Comparison of ENCODE assay signal across 8 cellular contexts in genomic region chr1:91278754-91279153, GRCh38.
DNase-seq lines count a peak whose midpoint lies in the region; ATAC-seq, FAIRE-seq and TF ChIP-seq lines count a peak whose summit lies in the region.

No MANE protein-coding gene starts in this region.

- peak; percentile 22; the same call in 1 of the 2 replicates for TF ChIP-seq RAD21 in GM12878 (IDR thresholded peaks at IDR 0.05; ENCODE audit: insufficient read depth, low read depth, low read length)

- H3K56ac ChIP-seq in mesendoderm (ENCODE audit: low read length) = no peak overlapping the region

- H2BK15ac ChIP-seq in mesendoderm (replicated peaks; ENCODE audit: low read depth) = no peak overlapping the region

- no peak overlapping the region for H4K5ac ChIP-seq in mesendoderm (ENCODE audit: low read length)

- H3K4me3 ChIP-seq in GM12878 = no peak overlapping the region
- H3K4me3 ChIP-seq in mesendoderm (ENCODE audit: low read length) = no peak overlapping the region
- H3K4me3 ChIP-seq in ovary = no peak overlapping the region

- no peaks in the 10 kb centered on the region for H3K79me1 ChIP-seq in mesendoderm (ENCODE audit: low read length)

- BruUV-seq in GM12878 (replicated peaks; lab: Mats Ljungman, UMichigan) = no TSS peak

- RAD21 ChIA-PET in GM12878 (lab: Charles Lee; ENCODE audit: unreplicated experiment) = interaction anchor here (1.1 to 4.3 kb wide), 5 partner anchors 17 to 1233 kb away, joined by 3 to 44 read pairs (median 3); no protein-coding TSS in a partner anchor

- TF ChIP-seq CTCF in GM12878 (IDR thresholded peaks at IDR 0.05 in 2 of 3, conservative IDR thresholded peaks at IDR 0.05 in 1 of 3; ENCODE audit: control insufficient read depth in 2 of 3, extremely low read depth in 1 of 3, insufficient read depth in 1 of 3, low read depth in 3 of 3, low read length in 3 of 3) = no peak; a peak in 1 of 6 replicates
- TF ChIP-seq CTCF in ovary (IDR thresholded peaks at IDR 0.05) = no peak

- no peaks in the 10 kb centered on the region for H3K4me1 ChIP-seq in GM12878 (ENCODE audit: control insufficient read depth, insufficient read depth, low read length)
- H3K4me1 ChIP-seq in mesendoderm (ENCODE audit: control insufficient read depth, low read depth, low read length) = no peaks in the 10 kb centered on the region
- H3K4me1 ChIP-seq in ovary (ENCODE audit: insufficient read depth) = no peaks in the 10 kb centered on the region

- no peak overlapping the region for H2AK5ac ChIP-seq in mesendoderm (ENCODE audit: low read length)

- TF ChIP-seq POLR2A in GM12878 (IDR thresholded peaks at IDR 0.05; ENCODE audit: low read depth, low read length) = no peak
- TF ChIP-seq POLR2A in ovary (IDR thresholded peaks at IDR 0.05) = no peak

- H3K9ac ChIP-seq in GM12878 (ENCODE audit: control insufficient read depth, insufficient read depth, low read length) = no peak overlapping the region
- H3K9ac ChIP-seq in mesendoderm (ENCODE audit: low read length) = no peak overlapping the region

- 85% methylated on average over 1 of the region's 1 CpG for WGBS in GM12878 (ENCODE audit: insufficient coverage, insufficient replicate concordance, low lambda C conversion rate, missing lambda C conversion rate)
- no CpG with 5 or more reads among the region's 1 CpG for WGBS in mesendoderm (ENCODE audit: extremely low coverage, insufficient coverage, low lambda C conversion rate)
- WGBS in ovary, 3 donors = 28 to 65% (median 34%) methylated on average over 1 of the region's 1 CpG

- H3K27ac ChIP-seq in GM12878 (ENCODE audit: control insufficient read depth, insufficient read depth) (no peak overlapping the region), mesendoderm (ENCODE audit: low read depth, low read length) (no peak overlapping the region), ovary (no peak overlapping the region)

- DNase-seq in EL = peak; percentile 12
- peak; percentile 3 for DNase-seq in NCI-H1105 (lab: John Stamatoyannopoulos, UW)
- no peak for DNase-seq in GM12878 (ENCODE audit: low read depth, low spot score)
- peak; percentile 55 for DNase-seq in mesendoderm
- DNase-seq in occipital lobe (lab: John Stamatoyannopoulos, UW) = no peak
- no peak for DNase-seq in ovary
- DNase-seq in left cardiac atrium = no peak

- no peak overlapping the region for H2BK5ac ChIP-seq in mesendoderm (ENCODE audit: low read length)

- intact Hi-C loops in GM12878 (cut with micrococcal nuclease; ENCODE audit: unreplicated experiment) = loop anchor here (2.0 to 5.0 kb wide), 2 partner anchors 112 to 1166 kb away; no protein-coding TSS in a partner anchor
- intact Hi-C loops in ovary (cut with DNase I) = no loop called here
- intact Hi-C loops in left cardiac atrium (cut with DNase I) = no loop called here

- H3K4me2 ChIP-seq in GM12878 (ENCODE audit: control insufficient read depth, insufficient read depth) = no peak overlapping the region
- H3K4me2 ChIP-seq in mesendoderm (ENCODE audit: low read length) = no peak overlapping the region

- no peaks in the 10 kb centered on the region for H3K79me2 ChIP-seq in GM12878 (ENCODE audit: control insufficient read depth, insufficient read depth, low read length)
- no peaks in the 10 kb centered on the region for H3K79me2 ChIP-seq in mesendoderm (ENCODE audit: control insufficient read depth, insufficient read depth, low read length)

- no peak overlapping the region for H3K4ac ChIP-seq in mesendoderm (ENCODE audit: low read depth, low read length)

- H3K27me3 ChIP-seq in GM12878 (replicated peaks in 1 of 2; ENCODE audit: control insufficient read depth in 2 of 2, insufficient read depth in 2 of 2, low read length in 1 of 2) (no peaks in the 10 kb centered on the region), mesendoderm (ENCODE audit: insufficient read depth, low read length, poor library complexity) (no peaks in the 10 kb centered on the region), ovary (no peaks in the 10 kb centered on the region)

- no peak for ATAC-seq in GM12878
- no peak for ATAC-seq in GM21447 (IDR thresholded peaks at IDR 0.05; ENCODE audit: unreplicated experiment)
- ATAC-seq in left cardiac atrium = no peak

- H3K36me3 ChIP-seq in GM12878 (ENCODE audit: control insufficient read depth in 2 of 2, insufficient read depth in 2 of 2, low read length in 1 of 2) = no peaks in the 10 kb centered on the region
- no peaks in the 10 kb centered on the region for H3K36me3 ChIP-seq in mesendoderm (ENCODE audit: control insufficient read depth, insufficient read depth, low read length)
- no peaks in the 10 kb centered on the region for H3K36me3 ChIP-seq in ovary

- H3K9me3 ChIP-seq in GM12878 (replicated peaks; ENCODE audit: control insufficient read depth, insufficient read depth, low read length) = no peaks in the 10 kb centered on the region
- no peaks in the 10 kb centered on the region for H3K9me3 ChIP-seq in ovary

- H4K8ac ChIP-seq in mesendoderm (ENCODE audit: low read depth, low read length) = no peak overlapping the region

- no peak overlapping the region for H2BK120ac ChIP-seq in mesendoderm (ENCODE audit: low read depth, low read length)

- POLR2A ChIA-PET in GM12878 (lab: Charles Lee) = no interaction called here

- no peaks in the 10 kb centered on the region for H4K20me1 ChIP-seq in GM12878 (ENCODE audit: control insufficient read depth, insufficient read depth)

- no peak overlapping the region for H3K23ac ChIP-seq in mesendoderm (ENCODE audit: low read length)

- H3K18ac ChIP-seq in mesendoderm (ENCODE audit: low read length) = no peak overlapping the region

- TF ChIP-seq EP300 in GM12878 (IDR thresholded peaks at IDR 0.05; ENCODE audit: borderline replicate concordance in 1 of 2, control insufficient read depth in 1 of 2, low read depth in 2 of 2, low read length in 2 of 2) (no peak), ovary (IDR thresholded peaks at IDR 0.05) (no peak)

- CTCF ChIA-PET in GM12878 (lab: Yijun Ruan, JAX) = interaction anchor here (0.7 to 4.5 kb wide), 9 partner anchors 9 to 1232 kb away, joined by 3 to 65 read pairs (median 3); no protein-coding TSS in a partner anchor

- no peak for FAIRE-seq in GM12878 (lab: Jason Lieb, UNC)

- SMC1A ChIA-PET in GM12878 (lab: Charles Lee; ENCODE audit: uncharacterized antibody, unreplicated experiment) = interaction anchor here (0.5 to 3.2 kb wide), 7 partner anchors 61 to 700 kb away, joined by 3 to 25 read pairs (median 3); no protein-coding TSS in a partner anchor

- in situ Hi-C loops in GM12878 (cut with MboI) = no loop called here

- H2AFZ ChIP-seq in GM12878 (ENCODE audit: control insufficient read depth, low read depth, low read length) = no peak overlapping the region

TF ChIP-seq in GM12878, 131 proteins besides CTCF, POLR2A, EP300 and RAD21:
- no peak for TF ChIP-seq IKZF1 (conservative IDR thresholded peaks at IDR 0.05)
- no peak for TF ChIP-seq CBX5 (IDR thresholded peaks at IDR 0.05; ENCODE audit: low read depth)
- TF ChIP-seq SMC3 (IDR thresholded peaks at IDR 0.05; ENCODE audit: borderline replicate concordance, low read length) = peak; percentile 29; the same call in 1 of the 2 replicates
- TF ChIP-seq HDAC2 (IDR thresholded peaks at IDR 0.05) = no peak
- TF ChIP-seq BCL11A (IDR thresholded peaks at IDR 0.05; ENCODE audit: low read depth, low read length) = no peak
- no peak for TF ChIP-seq ETV6 (conservative IDR thresholded peaks at IDR 0.05 in 1 of 2, IDR thresholded peaks at IDR 0.05 in 1 of 2; ENCODE audit: borderline replicate concordance in 1 of 2, low read depth in 1 of 2)
- no peak for TF ChIP-seq ZNF274 (IDR thresholded peaks at IDR 0.05; ENCODE audit: insufficient read depth, insufficient read length)

Comparison
In these comparisons a context has a peak if more than half of its experiments do, and no peak if none do; other contexts are left out.
1. DNase-seq: peak in EL (single experiment), NCI-H1105 (single experiment) and mesendoderm (single experiment); none in GM12878 (single experiment), occipital lobe (single experiment), ovary (0 of 5) and left cardiac atrium (single experiment).